In the genomic region with DNA sequence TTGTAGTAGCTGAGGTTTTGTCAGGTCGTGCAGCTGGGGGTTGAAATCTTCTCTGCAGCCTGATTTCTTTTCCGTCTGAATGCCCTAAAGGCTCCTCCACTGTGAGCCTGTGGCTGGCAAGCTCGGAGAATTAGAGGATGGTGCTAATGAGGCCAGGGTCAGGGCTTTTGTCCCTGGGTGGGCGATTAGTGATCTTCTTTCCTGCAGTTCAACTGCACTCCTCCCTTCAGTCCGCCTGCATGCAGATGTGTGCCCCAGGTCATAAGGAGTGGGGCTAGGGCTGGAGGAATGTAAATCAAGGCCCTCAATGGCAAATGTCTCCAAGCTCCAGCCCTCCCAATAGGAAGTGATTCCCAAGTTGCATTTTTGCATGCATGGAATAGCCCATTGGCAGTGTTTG, we compare ENCODE assay signal across 20 cellular contexts.
DNase-seq lines count a peak whose midpoint lies in the region; TF ChIP-seq lines count a peak whose summit lies in the region.
"Had no signal": no experiment of that assay in that cellular context is flagged by ENCODE, and none has a peak within 500 bp of the region (broad histone marks: within the 10 kb centered on the region; RNA-seq: fewer than 3 reads in every experiment).

No MANE protein-coding gene starts in this region.

- no peak overlapping the region for H3K23ac ChIP-seq in mesendoderm (ENCODE audit: low read length)

- H2AK5ac ChIP-seq in mesendoderm (ENCODE audit: low read length), result no peak overlapping the region

- H4K8ac ChIP-seq in mesendoderm (ENCODE audit: low read depth, low read length), result no peak overlapping the region

- H3K27me3 ChIP-seq in NT2/D1 (ENCODE audit: insufficient read depth, insufficient read length) (no peaks in the 10 kb centered on the region), mesendoderm (ENCODE audit: insufficient read depth, low read length, poor library complexity) (no peaks in the 10 kb centered on the region), thyroid gland (no peaks in the 10 kb centered on the region)
- H3K27me3 ChIP-seq: BE2C had no signal

- H3K4ac ChIP-seq in mesendoderm (ENCODE audit: low read depth, low read length), result no peak overlapping the region

- intact Hi-C loops in thyroid gland (cut with DNase I), result no loop called here

- no peak overlapping the region for H2BK5ac ChIP-seq in mesendoderm (ENCODE audit: low read length)

- H3K18ac ChIP-seq in mesendoderm (ENCODE audit: low read length), result no peak overlapping the region

- H3K4me1 ChIP-seq in NT2/D1 (ENCODE audit: insufficient read depth, insufficient read length) (no peaks in the 10 kb centered on the region), mesendoderm (ENCODE audit: control insufficient read depth, low read depth, low read length) (no peaks in the 10 kb centered on the region), thyroid gland (no peaks in the 10 kb centered on the region)
- H3K4me1 ChIP-seq: BE2C had no signal

- H2BK15ac ChIP-seq in mesendoderm (replicated peaks; ENCODE audit: low read depth), result no peak overlapping the region

- H3K9ac ChIP-seq in NT2/D1 (ENCODE audit: insufficient read length, low read depth), result no peak overlapping the region
- H3K9ac ChIP-seq in mesendoderm (ENCODE audit: low read length), result no peak overlapping the region
- H3K9ac ChIP-seq: GM23248 had no signal

- H3K56ac ChIP-seq in mesendoderm (ENCODE audit: low read length), result no peak overlapping the region

- TF ChIP-seq CTCF in thyroid gland (IDR thresholded peaks at IDR 0.05), result no peak

- H3K4me3 ChIP-seq in NT2/D1 (ENCODE audit: insufficient read length, low read depth), result no peak overlapping the region
- H3K4me3 ChIP-seq in mesendoderm (ENCODE audit: low read length), result no peak overlapping the region
- no peak overlapping the region for H3K4me3 ChIP-seq in thyroid gland (replicated peaks in 1 of 3)
- H3K4me3 ChIP-seq: GM23248 had no signal

- no peaks in the 10 kb centered on the region for H3K79me2 ChIP-seq in mesendoderm (ENCODE audit: control insufficient read depth, insufficient read depth, low read length)

- WGBS in mesendoderm (ENCODE audit: extremely low coverage, insufficient coverage, low lambda C conversion rate), result no CpG with 5 or more reads among the region's 5 CpGs
- 77 to 82% methylated on average over 4 to 5 of the region's 5 CpGs for WGBS in thyroid gland, 2 donors

- no peaks in the 10 kb centered on the region for H3K9me3 ChIP-seq in NT2/D1 (ENCODE audit: insufficient read depth, low read length)
- no peaks in the 10 kb centered on the region for H3K9me3 ChIP-seq in thyroid gland
- H3K9me3 ChIP-seq: BE2C had no signal

- no peak overlapping the region for H3K4me2 ChIP-seq in mesendoderm (ENCODE audit: low read length)

- H2BK120ac ChIP-seq in mesendoderm (ENCODE audit: low read depth, low read length), result no peak overlapping the region

- H3K27ac ChIP-seq in mesendoderm (ENCODE audit: low read depth, low read length), result no peak overlapping the region
- no peak overlapping the region for H3K27ac ChIP-seq in thyroid gland
- H3K27ac ChIP-seq: GM23248 had no signal

- DNase-seq in NT2/D1 (ENCODE audit: low read depth, low spot score), result peak; percentile 39
- DNase-seq in ecto neural progenitor cell (ENCODE audit: low spot score), result peak; percentile 46
- peak; percentile 42 for DNase-seq in mesendoderm
- DNase-seq in NCI-H526 (lab: John Stamatoyannopoulos, UW), result no peak
- no peak for DNase-seq in RKO (ENCODE audit: low spot score)
- DNase-seq in NCI-H1930 (lab: John Stamatoyannopoulos, UW), result no peak
- DNase-seq in thyroid gland, result no peak
- DNase-seq: ACHN; BE2C; C1 segment of cervical spinal cord; CD4-positive, CD25-positive, alpha-beta regulatory T cell; CD8-positive, alpha-beta memory T cell; COR-L47; DMS 273 treated with DMSO at 0.1 percent for 48 hours; DMS53; DND-41; EL; GM23248; H7; IMR-90 had no signal

- no peak for TF ChIP-seq POLR2A in thyroid gland (IDR thresholded peaks at IDR 0.05)

- H3K79me1 ChIP-seq in mesendoderm (ENCODE audit: low read length), result no peaks in the 10 kb centered on the region

- H4K5ac ChIP-seq in mesendoderm (ENCODE audit: low read length), result no peak overlapping the region

- no peaks in the 10 kb centered on the region for H3K36me3 ChIP-seq in NT2/D1 (ENCODE audit: insufficient read depth, insufficient read length, low read length)
- no peaks in the 10 kb centered on the region for H3K36me3 ChIP-seq in mesendoderm (ENCODE audit: control insufficient read depth, insufficient read depth, low read length)
- no peaks in the 10 kb centered on the region for H3K36me3 ChIP-seq in thyroid gland
- H3K36me3 ChIP-seq: BE2C had no signal

Comparison
In these comparisons a context has a peak if more than half of its experiments do, and no peak if none do; other contexts are left out.
1. DNase-seq: peak in NT2/D1 (single experiment), ecto neural progenitor cell (single experiment) and mesendoderm (single experiment); none in NCI-H526 (0 of 2), RKO (single experiment), NCI-H1930 (0 of 2) and thyroid gland (0 of 2).